In genomic region chr19:45171211-45171623, GRCh38 we compare ENCODE assay signal across 12 cellular contexts. TPM values are rescaled to one million over a fixed set of nuclear protein-coding genes. Genes with fewer than 3 reads are reported as not detected.
A peak's percentile ranks its signal among the peaks of the same experiment; 100 is the strongest.
DNase-seq lines count a peak whose midpoint lies in the region; ATAC-seq, FAIRE-seq and TF ChIP-seq lines count a peak whose summit lies in the region.
"Had no signal": no experiment of that assay in that cellular context is flagged by ENCODE, and none has a peak within 500 bp of the region (broad histone marks: within the 10 kb centered on the region; RNA-seq: fewer than 3 reads in every experiment).

No MANE protein-coding gene starts in this region.

- H4K20me1 ChIP-seq in endothelial cell of umbilical vein (replicated peaks; ENCODE audit: control insufficient read depth, extremely low read depth, insufficient read depth, low read length), result no peaks in the 10 kb centered on the region

- H3K4me3 ChIP-seq in Jurkat, Clone E6-1 (ENCODE audit: low read length), result no peak overlapping the region
- H3K4me3 ChIP-seq in endothelial cell of umbilical vein (replicated peaks in 1 of 3; ENCODE audit: insufficient read depth in 1 of 3, low read depth in 1 of 3, low read length in 3 of 3), result peak overlapping the region in 1 of 3 experiments; percentile 11
- no peak overlapping the region for H3K4me3 ChIP-seq in small intestine (ENCODE audit: low read depth in 1 of 2, low read length in 2 of 2)
- H3K4me3 ChIP-seq in tibial nerve, result no peak overlapping the region

- dilution Hi-C loops in endothelial cell of umbilical vein (cut with MboI; ENCODE audit: extremely low pct_ligation_motif_present, low sequenced_read_pairs), result no loop called here

- TF ChIP-seq CTCF in endothelial cell of umbilical vein (IDR thresholded peaks at IDR 0.05; ENCODE audit: extremely low read depth in 1 of 2, insufficient read depth in 1 of 2, low read depth in 1 of 2, low read length in 2 of 2), result no peak
- no peak for TF ChIP-seq CTCF in omental fat pad (IDR thresholded peaks at IDR 0.05)
- no peak for TF ChIP-seq CTCF in tibial nerve (IDR thresholded peaks at IDR 0.05)

- no peaks in the 10 kb centered on the region for H3K79me2 ChIP-seq in endothelial cell of umbilical vein (ENCODE audit: control insufficient read depth, insufficient read depth, low read length)

- no TSS peak for BruUV-seq in endothelial cell of umbilical vein (replicated peaks; lab: Mats Ljungman, UMichigan)

- H3K4me2 ChIP-seq in endothelial cell of umbilical vein (ENCODE audit: insufficient read depth, low read length), result peak overlapping the region; percentile 87

- peak overlapping the region; percentile 41 for H3K9ac ChIP-seq in endothelial cell of umbilical vein (replicated peaks; ENCODE audit: extremely low read depth, insufficient read depth, low read length)

- H3K9me3 ChIP-seq in endothelial cell of umbilical vein (replicated peaks; ENCODE audit: control insufficient read depth, insufficient read depth, low read length) (no peaks in the 10 kb centered on the region), small intestine (ENCODE audit: control insufficient read depth, low read depth) (no peaks in the 10 kb centered on the region), tibial nerve (no peaks in the 10 kb centered on the region)

- intact Hi-C loops in endothelial cell of umbilical vein (cut with micrococcal nuclease), result loop anchor here (1.0 kb wide), 1 partner anchor 9 kb away; no protein-coding TSS in a partner anchor

- H3K27me3 ChIP-seq in endothelial cell of umbilical vein (ENCODE audit: control insufficient read depth in 2 of 2, insufficient read depth in 2 of 2, low read length in 2 of 2) (no peaks in the 10 kb centered on the region), small intestine (ENCODE audit: control insufficient read depth in 2 of 2, insufficient read depth in 2 of 2, low read length in 2 of 2) (no peaks in the 10 kb centered on the region), tibial nerve (no peaks in the 10 kb centered on the region)

- H3K27ac ChIP-seq in endothelial cell of umbilical vein (ENCODE audit: insufficient read depth, low read depth, low read length) (peak overlapping the region; percentile 84), small intestine (ENCODE audit: low read depth in 1 of 2, low read length in 1 of 2) (peak overlapping the region in 1 of 2 donors; percentile 64), tibial nerve (no peak overlapping the region)
- H3K27ac ChIP-seq: HL-60 had no signal

- ATAC-seq in omental fat pad (ENCODE audit: low FRiP score), result no peak
- no peak for ATAC-seq in GM18868 (IDR thresholded peaks at IDR 0.05; ENCODE audit: unreplicated experiment)

- FAIRE-seq in endothelial cell of umbilical vein (lab: Jason Lieb, UNC) (peak; percentile 98), small intestine (lab: Jason Lieb, UNC) (no peak)
- FAIRE-seq: D721Med, H1 had no signal

- H3K36me3 ChIP-seq in endothelial cell of umbilical vein (ENCODE audit: control insufficient read depth in 2 of 2, extremely low read depth in 1 of 2, insufficient read depth in 2 of 2, low read length in 2 of 2) (no peaks in the 10 kb centered on the region), small intestine (ENCODE audit: control insufficient read depth in 2 of 2, insufficient read depth in 2 of 2, low read length in 2 of 2) (no peaks in the 10 kb centered on the region), tibial nerve (no peaks in the 10 kb centered on the region)

- TF ChIP-seq POLR2A in endothelial cell of umbilical vein (IDR thresholded peaks at IDR 0.05; ENCODE audit: low read depth, low read length), result no peak
- no peak for TF ChIP-seq POLR2A in tibial nerve (IDR thresholded peaks at IDR 0.05)

- peaks cover 21% of the 10 kb centered on the region for H3K4me1 ChIP-seq in endothelial cell of umbilical vein (ENCODE audit: control insufficient read depth, extremely low read depth, insufficient read depth, low read length)
- peaks cover 0 to 3% of the 10 kb centered on the region in 2 donors for H3K4me1 ChIP-seq in small intestine (ENCODE audit: control insufficient read depth in 2 of 2, insufficient read depth in 1 of 2, low read depth in 1 of 2, low read length in 1 of 2)
- H3K4me1 ChIP-seq in tibial nerve, result peaks cover 0 to 18% (median 0%) of the 10 kb centered on the region in 4 donors

- H2AFZ ChIP-seq in endothelial cell of umbilical vein (ENCODE audit: low read depth, low read length), result peak overlapping the region; percentile 22

- no peaks in the 10 kb centered on the region for H3K9me1 ChIP-seq in endothelial cell of umbilical vein (replicated peaks; ENCODE audit: control insufficient read depth, extremely low read depth, insufficient read depth, low read length)

- DNase-seq in Jurkat, Clone E6-1 (ENCODE audit: low read depth, low spot score), result peak; percentile 37
- peak; percentile 40 for DNase-seq in activated CD4-positive, alpha-beta T cell treated with anti-CD3 and anti-CD28 coated beads, Interleukin-2, amount 50 U/mL, for 1 hour
- DNase-seq in endothelial cell of umbilical vein (ENCODE audit: low read depth, low spot score) (peak; percentile 72), small intestine (peak; percentile 37), omental fat pad (ENCODE audit: low spot score) (no peak), tibial nerve (ENCODE audit: low spot score in 2 of 2) (no peak), NCI-H1930 (lab: John Stamatoyannopoulos, UW) (no peak)
- DNase-seq: NCI-H345 had no signal

- WGBS in small intestine, 3 donors, result 33 to 35% (median 33%) methylated on average over 7 of the region's 7 CpGs
- 59% methylated on average over 7 of the region's 7 CpGs for WGBS in tibial nerve, 2 donors

- CTCF ChIA-PET in endothelial cell of umbilical vein (lab: Charles Lee), result interaction anchor here (0.8 to 2.1 kb wide), 3 partner anchors 9 to 110 kb away, joined by 3 to 7 read pairs (median 6); no protein-coding TSS in a partner anchor

- peak in 1 of 2 donors; percentile 32 for TF ChIP-seq EP300 in tibial nerve (IDR thresholded peaks at IDR 0.05)

- POLR2A ChIA-PET in endothelial cell of umbilical vein (lab: Charles Lee), result no interaction called here

TF ChIP-seq in endothelial cell of umbilical vein, 7 proteins besides CTCF, POLR2A, EP300 and RAD21:
- peak; percentile 82 for TF ChIP-seq POLR2AphosphoS5 (IDR thresholded peaks at IDR 0.05; ENCODE audit: insufficient read depth, low read depth, low read length)
- peak; percentile 15 for TF ChIP-seq FOS (IDR thresholded peaks at IDR 0.05; ENCODE audit: borderline replicate concordance, insufficient read depth, low read length)
- no peak for TF ChIP-seq EZH2 (IDR thresholded peaks at IDR 0.05; ENCODE audit: borderline replicate concordance, low read depth, low read length, severe bottlenecking)
- no peak for TF ChIP-seq MAX (IDR thresholded peaks at IDR 0.05; ENCODE audit: insufficient read depth, insufficient read length)
- no peak for TF ChIP-seq MYC (IDR thresholded peaks at IDR 0.05; ENCODE audit: low read depth, low read length)
- TF ChIP-seq GATA2 (IDR thresholded peaks at IDR 0.05; ENCODE audit: insufficient read depth, insufficient read length, low read depth, low read length), result peak; percentile 88
- no peak for TF ChIP-seq JUN (IDR thresholded peaks at IDR 0.05; ENCODE audit: borderline replicate concordance, insufficient read depth, insufficient read length, low read depth)

RNA-seq across cellular contexts. Expression of gene TRAPPC6A, which starts 6.8 kb away (rescaled TPM):
- polyA plus RNA-seq in Jurkat, Clone E6-1 (2012; ENCODE audit: insufficient read depth, insufficient read length), result 47.3 TPM
- total RNA-seq in endothelial cell of umbilical vein (12.6 and 18.1 TPM in 2 replicates), omental fat pad (10 to 100 TPM; 20.8 to 30.4 (median 23.8) TPM), tibial nerve (10 to 100 TPM; 13.5 to 52.9 (median 29.1) TPM)
- polyA plus RNA-seq in endothelial cell of umbilical vein (45.4 and 46.6 TPM in 2 replicates), small intestine (10 to 100 TPM; 38.4 to 43.1 (median 40.3) TPM)
- polyA plus RNA-seq in endothelial cell of umbilical vein (2011; cell fraction: cytosol; rRNA removed), result 27.9 and 33.7 TPM in 2 replicates
- 10.1 and 11.3 TPM in 2 replicates for polyA plus RNA-seq in endothelial cell of umbilical vein (2011; cell fraction: nucleus; rRNA removed)
- 13.5 and 28.7 TPM in 2 replicates for polyA plus RNA-seq in endothelial cell of umbilical vein (2012)
- polyA minus RNA-seq in endothelial cell of umbilical vein, result 3.4 and 5.6 TPM in 2 replicates
- 1.8 TPM for polyA minus RNA-seq in endothelial cell of umbilical vein (2011; cell fraction: cytosol; rRNA and poly(A)+ RNA removed)
- polyA minus RNA-seq in endothelial cell of umbilical vein (2011; cell fraction: nucleus; rRNA and poly(A)+ RNA removed), result 0.96 TPM in 2 replicates

RNA-seq across cellular contexts. Expression of gene BLOC1S3, which starts 7.4 kb away (rescaled TPM):
- polyA plus RNA-seq in Jurkat, Clone E6-1 (2012; ENCODE audit: insufficient read depth, insufficient read length), result 8.5 TPM
- 11.7 and 17.4 TPM in 2 replicates for total RNA-seq in endothelial cell of umbilical vein
- polyA plus RNA-seq in endothelial cell of umbilical vein, result 13.6 and 13.8 TPM in 2 replicates
- polyA plus RNA-seq in endothelial cell of umbilical vein (2011; cell fraction: cytosol; rRNA removed), result 5.6 and 6.2 TPM in 2 replicates
- 4.0 and 4.1 TPM in 2 replicates for polyA plus RNA-seq in endothelial cell of umbilical vein (2011; cell fraction: nucleus; rRNA removed)
- 7.0 and 9.0 TPM in 2 replicates for polyA plus RNA-seq in endothelial cell of umbilical vein (2012)
- polyA minus RNA-seq in endothelial cell of umbilical vein, result 12.8 and 14.4 TPM in 2 replicates
- polyA minus RNA-seq in endothelial cell of umbilical vein (2011; cell fraction: cytosol; rRNA and poly(A)+ RNA removed), result 5.1 TPM
- polyA minus RNA-seq in endothelial cell of umbilical vein (2011; cell fraction: nucleus; rRNA and poly(A)+ RNA removed), result 2.8 and 4.6 TPM in 2 replicates
- polyA plus RNA-seq in small intestine, result 1 to 10 TPM; 3.6 to 7.8 (median 4.9) TPM
- total RNA-seq in omental fat pad, result 10 to 100 TPM in 1 of 4 donors, 1 to 10 TPM in 3; 6.4 to 13.1 (median 8.2) TPM
- 10 to 100 TPM; 12.0 to 42.0 (median 23.7) TPM for total RNA-seq in tibial nerve

RNA-seq across cellular contexts. Expression of gene NKPD1, which starts 10.4 kb away (rescaled TPM):
- polyA plus RNA-seq in Jurkat, Clone E6-1 (2012; ENCODE audit: insufficient read depth, insufficient read length), result not detected
- total RNA-seq in endothelial cell of umbilical vein (not detected in 2 replicates), omental fat pad (under 1 TPM in 2 of 4 donors, not detected in 2; 0.19 to 0.72 TPM), tibial nerve (1 to 10 TPM in 1 of 4 donors, not detected in 3; 1.2 TPM)
- polyA plus RNA-seq in endothelial cell of umbilical vein (0.04 and 0.05 TPM in 2 replicates), small intestine (under 1 TPM in 1 of 3 donors, not detected in 2; 0.09 TPM)
- 0.03 and 0.04 TPM in 2 replicates for polyA plus RNA-seq in endothelial cell of umbilical vein (2011; cell fraction: cytosol; rRNA removed)
- 0.12 and 0.28 TPM in 2 replicates for polyA plus RNA-seq in endothelial cell of umbilical vein (2011; cell fraction: nucleus; rRNA removed)
- 0.07 TPM in 2 replicates for polyA plus RNA-seq in endothelial cell of umbilical vein (2012)
- 0.08 and 0.12 TPM in 2 replicates for polyA minus RNA-seq in endothelial cell of umbilical vein
- polyA minus RNA-seq in endothelial cell of umbilical vein (2011; cell fraction: cytosol; rRNA and poly(A)+ RNA removed), result not detected
- polyA minus RNA-seq in endothelial cell of umbilical vein (2011; cell fraction: nucleus; rRNA and poly(A)+ RNA removed), result 0.14 and 0.19 TPM in 2 replicates

Comparison
In these comparisons a context has a peak if more than half of its experiments do, and no peak if none do; other contexts are left out.
1. DNase-seq: peak in Jurkat, Clone E6-1 (single experiment), activated CD4-positive, alpha-beta T cell treated with anti-CD3 and anti-CD28 coated beads, Interleukin-2, amount 50 U/mL, for 1 hour (single experiment), endothelial cell of umbilical vein (single experiment) and small intestine (single experiment); none in omental fat pad (single experiment), tibial nerve (0 of 2) and NCI-H1930 (0 of 2).